8 cellular contexts compared by ENCODE assay signal in genomic region chr20:62066339-62066982, GRCh38. TPM values are rescaled to one million over a fixed set of nuclear protein-coding genes. Genes with fewer than 3 reads are reported as not detected.
DNase-seq lines count a peak whose midpoint lies in the region; ATAC-seq and TF ChIP-seq lines count a peak whose summit lies in the region.

No MANE protein-coding gene starts in this region.

- DNase-seq in breast epithelium (ENCODE audit: low spot score in 2 of 2), result peak; percentile 23 to 62
- peak; percentile 43 for DNase-seq in inferior parietal cortex (ENCODE audit: extremely low spot score)
- DNase-seq in smooth muscle cell (lab: John Stamatoyannopoulos, UW; ENCODE audit: unreplicated experiment), result no peak
- no peak for DNase-seq in occipital lobe (lab: John Stamatoyannopoulos, UW)

- H3K4me3 ChIP-seq in DOHH2 (ENCODE audit: low read length) (peak overlapping the region; percentile 86), breast epithelium (peak overlapping the region; percentile 63 to 79 (median 72)), smooth muscle cell (peak overlapping the region; percentile 83)

- H2AFZ ChIP-seq in smooth muscle cell (ENCODE audit: low read depth), result no peak overlapping the region

- peaks cover 25% of the 10 kb centered on the region for H3K36me3 ChIP-seq in DOHH2 (ENCODE audit: control insufficient read depth, low read length)
- peaks cover 27% of the 10 kb centered on the region for H3K36me3 ChIP-seq in KOPT-K1 (ENCODE audit: insufficient read depth, low read length)
- H3K36me3 ChIP-seq in breast epithelium, result no peaks in the 10 kb centered on the region
- no peaks in the 10 kb centered on the region for H3K36me3 ChIP-seq in smooth muscle cell (ENCODE audit: low read depth)

- H3K9ac ChIP-seq in smooth muscle cell (ENCODE audit: low read depth), result peak overlapping the region; percentile 90

- H3K4me1 ChIP-seq in DOHH2 (ENCODE audit: control insufficient read depth, low read length) (peaks cover 46% of the 10 kb centered on the region), breast epithelium (peaks cover 0 to 17% of the 10 kb centered on the region in 2 donors), smooth muscle cell (ENCODE audit: low read depth) (peaks cover 13% of the 10 kb centered on the region)

- no peaks in the 10 kb centered on the region for H3K9me2 ChIP-seq in DOHH2 (replicated peaks; ENCODE audit: control insufficient read depth, low read length)

- no peaks in the 10 kb centered on the region for H3K27me3 ChIP-seq in DOHH2 (ENCODE audit: control insufficient read depth, low read length)
- H3K27me3 ChIP-seq in breast epithelium, result no peaks in the 10 kb centered on the region
- H3K27me3 ChIP-seq in smooth muscle cell (ENCODE audit: low read depth), result no peaks in the 10 kb centered on the region

- peaks cover 6% of the 10 kb centered on the region for H3F3A ChIP-seq in DOHH2 (ENCODE audit: control insufficient read depth, insufficient read depth)
- peaks cover 5% of the 10 kb centered on the region for H3F3A ChIP-seq in smooth muscle cell (ENCODE audit: low read depth)

- H3K9me3 ChIP-seq in DOHH2 (ENCODE audit: control insufficient read depth, insufficient read depth, low read length), result no peaks in the 10 kb centered on the region
- H3K9me3 ChIP-seq in KOPT-K1 (ENCODE audit: insufficient read depth, low read length, poor library complexity, severe bottlenecking), result no peaks in the 10 kb centered on the region
- no peaks in the 10 kb centered on the region for H3K9me3 ChIP-seq in breast epithelium
- no peaks in the 10 kb centered on the region for H3K9me3 ChIP-seq in smooth muscle cell (replicated peaks; ENCODE audit: low read depth)

- H3K4me2 ChIP-seq in DOHH2 (ENCODE audit: low read length) (peak overlapping the region; percentile 99), smooth muscle cell (peak overlapping the region; percentile 84)

- TF ChIP-seq CTCF in DOHH2 (IDR thresholded peaks at IDR 0.05; ENCODE audit: low read depth, low read length, poor library complexity, severe bottlenecking) (no peak), breast epithelium (IDR thresholded peaks at IDR 0.05) (no peak), smooth muscle cell (IDR thresholded peaks at IDR 0.05; ENCODE audit: borderline replicate concordance, insufficient read depth, poor library complexity, severe bottlenecking) (no peak)

- H4K20me1 ChIP-seq in DOHH2 (ENCODE audit: control insufficient read depth, insufficient read depth, low read depth, low read length), result peaks cover 10% of the 10 kb centered on the region
- H4K20me1 ChIP-seq in smooth muscle cell (ENCODE audit: low read depth), result peaks cover 30% of the 10 kb centered on the region

- intact Hi-C loops in breast epithelium (cut with DNase I; ENCODE audit: low total_unique reads), result no loop called here

- peaks cover 38% of the 10 kb centered on the region for H3K79me2 ChIP-seq in DOHH2 (ENCODE audit: control insufficient read depth, low read length)
- H3K79me2 ChIP-seq in smooth muscle cell (ENCODE audit: low read depth), result peaks cover 25% of the 10 kb centered on the region

- ATAC-seq in GM21723 (IDR thresholded peaks at IDR 0.05; ENCODE audit: unreplicated experiment) (peak; percentile 41), SK-N-SH treated with all-trans-retinoic acid at 6 μM for 48 hours (peak; percentile 59)

- H3K27ac ChIP-seq in DOHH2 (ENCODE audit: low read depth, low read length) (peak overlapping the region; percentile 27), KOPT-K1 (ENCODE audit: low read depth, low read length, poor library complexity, severe bottlenecking) (peak overlapping the region; percentile 73), breast epithelium (peak overlapping the region; percentile 91 to 99), smooth muscle cell (ENCODE audit: low read depth) (peak overlapping the region; percentile 70)

- 1% methylated on average over 28 of the region's 47 CpGs for WGBS in smooth muscle cell (ENCODE audit: low lambda C conversion rate)

- TF ChIP-seq POLR2A in breast epithelium (IDR thresholded peaks at IDR 0.05), result no peak

TF ChIP-seq in SK-N-SH treated with all-trans-retinoic acid at 6 μM for 48 hours, 23 proteins besides CTCF, POLR2A, EP300 and RAD21:
- TF ChIP-seq OSR1 (CRISPR knock-in tag; IDR thresholded peaks at IDR 0.05), result no peak
- no peak for TF ChIP-seq TOX (CRISPR knock-in tag; IDR thresholded peaks at IDR 0.05; ENCODE audit: borderline replicate concordance)
- no peak for TF ChIP-seq ISL1 (CRISPR knock-in tag; IDR thresholded peaks at IDR 0.05)
- no peak for TF ChIP-seq TSHZ2 (CRISPR knock-in tag; IDR thresholded peaks at IDR 0.05)
- TF ChIP-seq PPARA (CRISPR knock-in tag; IDR thresholded peaks at IDR 0.05; ENCODE audit: borderline replicate concordance), result no peak
- no peak for TF ChIP-seq ZFP3 (CRISPR knock-in tag; IDR thresholded peaks at IDR 0.05)
- no peak for TF ChIP-seq SNAI2 (CRISPR knock-in tag; IDR thresholded peaks at IDR 0.05)
TF ChIP-seq in SK-N-SH treated with all-trans-retinoic acid at 6 μM for 48 hours: peak in this region for 0.

RNA-seq across cellular contexts. Expression of gene TAF4, which starts 0.8 kb away (rescaled TPM):
- total RNA-seq in breast epithelium, result 10 to 100 TPM; 11.1 to 13.0 (median 12.7) TPM
- total RNA-seq in smooth muscle cell, result 7.4 and 8.5 TPM in 2 replicates
- 0.67 and 0.96 TPM in 2 replicates for polyA plus RNA-seq in smooth muscle cell
- total RNA-seq in occipital lobe, result 8.6 TPM

RNA-seq across cellular contexts. Expression of gene LSM14B, which starts 55.8 kb away (rescaled TPM):
- total RNA-seq in breast epithelium (10 to 100 TPM; 20.6 to 26.5 (median 25.6) TPM), smooth muscle cell (21.5 and 22.7 TPM in 2 replicates), occipital lobe (92.6 TPM)
- polyA plus RNA-seq in smooth muscle cell, result 4.9 and 5.6 TPM in 2 replicates

Comparison
In these comparisons a context has a peak if more than half of its experiments do, and no peak if none do; other contexts are left out.
1. H3K27ac ChIP-seq: peak in every context shown above with its lines; median percentile 95 in breast epithelium; 73 in KOPT-K1; 70 in smooth muscle cell; 27 in DOHH2.
2. DNase-seq: peak in breast epithelium (2 of 2) and inferior parietal cortex (single experiment); none in smooth muscle cell (single experiment) and occipital lobe (single experiment).
3. Peak in every context shown above with its lines, with median percentiles within 50 percentile points of each other: H3K4me3 ChIP-seq.